Comparison of ENCODE assay signal across 18 cellular contexts in genomic region chr2:202051499-202052161, GRCh38. TPM values are rescaled to one million over a fixed set of nuclear protein-coding genes. Genes with fewer than 3 reads are reported as not detected.
DNase-seq lines count a peak whose midpoint lies in the region; ATAC-seq and TF ChIP-seq lines count a peak whose summit lies in the region.
"Had no signal": no experiment of that assay in that cellular context is flagged by ENCODE, and none has a peak within 500 bp of the region (broad histone marks: within the 10 kb centered on the region; RNA-seq: fewer than 3 reads in every experiment).

No MANE protein-coding gene starts in this region.

- H3K27me3 ChIP-seq in IMR-90 (ENCODE audit: control insufficient read depth, insufficient read depth, low read length), result no peaks in the 10 kb centered on the region
- no peaks in the 10 kb centered on the region for H3K27me3 ChIP-seq in endodermal cell (ENCODE audit: control insufficient read depth, insufficient read depth, low read length, poor library complexity, severe bottlenecking)
- no peaks in the 10 kb centered on the region for H3K27me3 ChIP-seq in neural progenitor cell
- H3K27me3 ChIP-seq: left lung had no signal

- H3K9ac ChIP-seq in IMR-90 (ENCODE audit: low read depth, low read length), result peak overlapping the region; percentile 27; the same call in 1 of the 2 replicates
- no peak overlapping the region for H3K9ac ChIP-seq in endodermal cell (ENCODE audit: extremely low read depth, low read length, poor library complexity, severe bottlenecking)
- H3K9ac ChIP-seq in neural progenitor cell, result no peak overlapping the region

- peaks cover 48% of the 10 kb centered on the region for H3K4me1 Mint-ChIP-seq in endodermal cell
- peaks cover 40% of the 10 kb centered on the region for H3K4me1 Mint-ChIP-seq in neural progenitor cell
- H3K4me1 Mint-ChIP-seq in stimulated activated memory B cell treated with anti-CD40 and anti-IgM and Interleukin-4, amounts not matched to agents 10 μg/mL and 1 μg/mL and 100 μg/mL, for 72 hours, result no peaks in the 10 kb centered on the region
- H3K4me1 Mint-ChIP-seq: central memory CD8-positive, alpha-beta T cell had no signal

- peak overlapping the region; percentile 49; the same call in 1 of the 2 replicates for H3K27ac ChIP-seq in IMR-90 (ENCODE audit: insufficient read depth, low read length)
- H3K27ac ChIP-seq in endodermal cell (ENCODE audit: low read depth, low read length), result no peak overlapping the region
- peak overlapping the region; percentile 26 for H3K27ac ChIP-seq in neural progenitor cell
- H3K27ac ChIP-seq: left lung, spleen had no signal

- H3K79me2 ChIP-seq in neural progenitor cell (ENCODE audit: low read depth), result no peaks in the 10 kb centered on the region

- peak; percentile 80 for ATAC-seq in IMR-90 (ENCODE audit: low read depth)
- ATAC-seq in stimulated activated memory B cell treated with anti-CD40 and anti-IgM and Interleukin-4, amounts not matched to agents 10 μg/mL and 1 μg/mL and 100 μg/mL, for 72 hours, result no peak
- ATAC-seq: activated naive CD4-positive, alpha-beta T cell treated with anti-CD3 and anti-CD28 coated beads, Interleukin-2, amount 50 U/mL, for 72 hours; left lung had no signal

- H3K36me3 ChIP-seq in IMR-90 (ENCODE audit: control insufficient read depth, insufficient read depth, low read length) (no peaks in the 10 kb centered on the region), endodermal cell (ENCODE audit: control insufficient read depth, insufficient read depth, low read length) (no peaks in the 10 kb centered on the region), neural progenitor cell (no peaks in the 10 kb centered on the region)
- H3K36me3 ChIP-seq: HAP-1, left lung, spleen had no signal

- 0 out of 2 replicates have a peak, but pooled peaks cover 3% of the 10 kb centered on the region for H3K9me1 ChIP-seq in IMR-90 (ENCODE audit: insufficient read depth, low read length)

- H3K18ac ChIP-seq in IMR-90 (ENCODE audit: low read depth, low read length), result peak overlapping the region; percentile 55; the same call in 1 of the 2 replicates

- H2BK120ac ChIP-seq in IMR-90 (ENCODE audit: low read depth, low read length), result 0 out of 2 replicates have a peak overlapping the region, but pooled peaks have one; percentile 16

- H2BK5ac ChIP-seq in IMR-90 (ENCODE audit: low read depth, low read length, poor library complexity, severe bottlenecking), result no peak overlapping the region

- H3K4ac ChIP-seq in IMR-90 (ENCODE audit: low read depth, low read length), result peak overlapping the region; percentile 8; the same call in 1 of the 2 replicates

- peaks cover 5% of the 10 kb centered on the region for H3K4me1 ChIP-seq in IMR-90 (ENCODE audit: control insufficient read depth, insufficient read depth, low read length)
- peaks cover 12% of the 10 kb centered on the region for H3K4me1 ChIP-seq in endodermal cell (ENCODE audit: control insufficient read depth, insufficient read depth, low read length)
- peaks cover 35% of the 10 kb centered on the region for H3K4me1 ChIP-seq in neural progenitor cell
- H3K4me1 ChIP-seq: HAP-1, left lung, spleen had no signal

- no peak overlapping the region for H4K91ac ChIP-seq in IMR-90 (ENCODE audit: insufficient read depth, low read depth, low read length)

- H3K9me3 ChIP-seq in IMR-90 (ENCODE audit: control insufficient read depth, insufficient read depth, low read length), result no peaks in the 10 kb centered on the region
- no peaks in the 10 kb centered on the region for H3K9me3 ChIP-seq in endodermal cell (ENCODE audit: control insufficient read depth, low read length)
- H3K9me3 ChIP-seq in neural progenitor cell (ENCODE audit: low read depth), result no peaks in the 10 kb centered on the region
- H3K9me3 ChIP-seq: HAP-1, left lung, spleen had no signal

- H3K4me2 ChIP-seq in IMR-90 (ENCODE audit: low read depth, low read length), result peak overlapping the region; percentile 47; the same call in 1 of the 2 replicates
- peak overlapping the region; percentile 61 for H3K4me2 ChIP-seq in neural progenitor cell

- no peak overlapping the region for H3K27ac Mint-ChIP-seq in endodermal cell
- H3K27ac Mint-ChIP-seq in neural progenitor cell, result no peak overlapping the region
- H3K27ac Mint-ChIP-seq in stimulated activated memory B cell treated with anti-CD40 and anti-IgM and Interleukin-4, amounts not matched to agents 10 μg/mL and 1 μg/mL and 100 μg/mL, for 72 hours, result no peak overlapping the region
- H3K27ac Mint-ChIP-seq: activated naive CD4-positive, alpha-beta T cell treated with anti-CD3 and anti-CD28 coated beads, Interleukin-2, amount 50 U/mL, for 72 hours; T-helper 1 cell treated with Interleukin-12 subunit alpha and Interleukin-12 subunit beta and Interleukin-4 antibody, amounts not matched to agents 30 μg/mL and 1 μg/mL, for 36 hours had no signal

- TF ChIP-seq RAD21 in IMR-90 (IDR thresholded peaks at IDR 0.05; ENCODE audit: low read length), result no peak

- no peak for TF ChIP-seq POLR2A in IMR-90 (IDR thresholded peaks at IDR 0.05; ENCODE audit: low read depth, low read length)

- dilution Hi-C loops in IMR-90 (cut with HindIII; ENCODE audit: low sequenced_read_pairs, unreplicated experiment), result no loop called here

- POLR2A ChIA-PET in IMR-90 (lab: Charles Lee; ENCODE audit: unreplicated experiment), result no interaction called here

- DNase-seq in AG20443 (ENCODE audit: low spot score) (peak; percentile 61), IMR-90 (peak; percentile 43), endodermal cell (peak; percentile 61), neural progenitor cell (ENCODE audit: low spot score) (peak; percentile 68), glomerular visceral epithelial cell (ENCODE audit: extremely low spot score) (no peak)
- no peak for DNase-seq in activated CD8-positive, alpha-beta memory T cell treated with anti-CD3 and anti-CD28 coated beads, Interleukin-2, amount 50 U/mL, for 4 hours
- no peak for DNase-seq in activated T-cell treated with anti-CD3 and anti-CD28 coated beads, Interleukin-2, amount 50 U/mL, for 1 hour
- DNase-seq: activated CD4-positive, alpha-beta T cell treated with anti-CD3 and anti-CD28 coated beads for 1 hour; Karpas-422; left lung; NCI-H187 treated with DMSO at 0.1 percent for 48 hours; NCI-H526 treated with DMSO at 0.1 percent for 48 hours; spleen had no signal

- H4K8ac ChIP-seq in IMR-90 (ENCODE audit: low read depth in 2 of 2, low read length in 2 of 2), result peak overlapping the region in 1 of 2 experiments; percentile 18; a peak in 1 of 4 replicates

- WGBS in IMR-90 (ENCODE audit: extremely low coverage in 2 of 2, insufficient read length in 1 of 2), 2 experiments, result no CpG with 5 or more reads among the region's 8 CpGs
- WGBS in endodermal cell (ENCODE audit: insufficient coverage in 1 of 2, insufficient read length in 1 of 2), 2 experiments, result 58 to 73% methylated on average over 6 to 8 of the region's 8 CpGs

- in situ Hi-C loops in IMR-90 (cut with MboI; ENCODE audit: low sequenced_read_pairs), result no loop called here

- intact Hi-C loops in IMR-90 (cut with micrococcal nuclease), result no loop called here

- H3K4me3 Mint-ChIP-seq in endodermal cell, result no peak overlapping the region
- no peak overlapping the region for H3K4me3 Mint-ChIP-seq in neural progenitor cell
- no peak overlapping the region for H3K4me3 Mint-ChIP-seq in stimulated activated memory B cell treated with anti-CD40 and anti-IgM and Interleukin-4, amounts not matched to agents 10 μg/mL and 1 μg/mL and 100 μg/mL, for 72 hours
- H3K4me3 Mint-ChIP-seq: central memory CD8-positive, alpha-beta T cell; T-helper 1 cell treated with Interleukin-12 subunit alpha and Interleukin-12 subunit beta and Interleukin-4 antibody, amounts not matched to agents 30 μg/mL and 1 μg/mL, for 36 hours had no signal

- no TSS peak for BruUV-seq in IMR-90 (replicated peaks; lab: Mats Ljungman, UMichigan)

- 0 out of 2 replicates have a peak overlapping the region, but pooled peaks have one; percentile 12 for H2AK5ac ChIP-seq in IMR-90 (ENCODE audit: low read depth, low read length)

- H2BK20ac ChIP-seq in IMR-90 (ENCODE audit: low read depth, low read length), result peak overlapping the region; percentile 15; the same call in 1 of the 2 replicates

- peaks cover 29% of the 10 kb centered on the region for H3F3A ChIP-seq in neural progenitor cell (ENCODE audit: low read depth)

- no peak overlapping the region for H3K4me3 ChIP-seq in IMR-90 (ENCODE audit: insufficient read depth, low read depth, low read length)
- peak overlapping the region; percentile 16 for H3K4me3 ChIP-seq in endodermal cell (ENCODE audit: low read length)
- peak overlapping the region; percentile 12 for H3K4me3 ChIP-seq in neural progenitor cell
- H3K4me3 ChIP-seq: HAP-1, left lung, spleen had no signal

- H3K14ac ChIP-seq in IMR-90 (replicated peaks; ENCODE audit: low read depth, low read length), result 0 out of 2 replicates have a peak overlapping the region, but pooled peaks have one; percentile 17

- peak overlapping the region; percentile 66 for H2AFZ ChIP-seq in IMR-90 (replicated peaks; ENCODE audit: low read length, poor library complexity)
- H2AFZ ChIP-seq in neural progenitor cell (replicated peaks), result no peak overlapping the region

- H3K23ac ChIP-seq in IMR-90 (ENCODE audit: low read depth, low read length), result no peak overlapping the region

- TF ChIP-seq CTCF in IMR-90 (conservative IDR thresholded peaks at IDR 0.05; ENCODE audit: low read depth, low read length) (no peak), endodermal cell (conservative IDR thresholded peaks at IDR 0.05) (no peak), neural progenitor cell (IDR thresholded peaks at IDR 0.05) (no peak)

- H4K5ac ChIP-seq in IMR-90 (ENCODE audit: low read depth, low read length), result peak overlapping the region; percentile 30; the same call in 1 of the 2 replicates

- no peaks in the 10 kb centered on the region for H3K79me1 ChIP-seq in IMR-90 (ENCODE audit: low read depth in 1 of 2, low read length in 2 of 2)

- peak overlapping the region; percentile 46 for H2AK9ac ChIP-seq in IMR-90 (replicated peaks; ENCODE audit: low read depth, low read length, poor library complexity)

- H3K36me3 Mint-ChIP-seq in endodermal cell (ENCODE audit: low read depth), result no peaks in the 10 kb centered on the region
- H3K36me3 Mint-ChIP-seq in neural progenitor cell, result no peaks in the 10 kb centered on the region
- H3K36me3 Mint-ChIP-seq in stimulated activated memory B cell treated with anti-CD40 and anti-IgM and Interleukin-4, amounts not matched to agents 10 μg/mL and 1 μg/mL and 100 μg/mL, for 72 hours, result no peaks in the 10 kb centered on the region
- H3K36me3 Mint-ChIP-seq: activated naive CD4-positive, alpha-beta T cell treated with anti-CD3 and anti-CD28 coated beads, Interleukin-2, amount 50 U/mL, for 72 hours had no signal

- no peaks in the 10 kb centered on the region for H4K20me1 ChIP-seq in IMR-90 (ENCODE audit: insufficient read depth, low read length)
- no peaks in the 10 kb centered on the region for H4K20me1 ChIP-seq in neural progenitor cell (ENCODE audit: low read depth)

- CTCF ChIA-PET in IMR-90 (lab: Yijun Ruan, JAX), result no interaction called here

- H3K56ac ChIP-seq in IMR-90 (ENCODE audit: extremely low read depth, insufficient read depth, low read length), result no peak overlapping the region

- H3K9me3 Mint-ChIP-seq in endodermal cell, result no peaks in the 10 kb centered on the region
- H3K9me3 Mint-ChIP-seq in neural progenitor cell, result no peaks in the 10 kb centered on the region
- no peaks in the 10 kb centered on the region for H3K9me3 Mint-ChIP-seq in stimulated activated memory B cell treated with anti-CD40 and anti-IgM and Interleukin-4, amounts not matched to agents 10 μg/mL and 1 μg/mL and 100 μg/mL, for 72 hours
- H3K9me3 Mint-ChIP-seq: activated naive CD4-positive, alpha-beta T cell treated with anti-CD3 and anti-CD28 coated beads, Interleukin-2, amount 50 U/mL, for 72 hours; central memory CD8-positive, alpha-beta T cell; T-helper 1 cell treated with Interleukin-12 subunit alpha and Interleukin-12 subunit beta and Interleukin-4 antibody, amounts not matched to agents 30 μg/mL and 1 μg/mL, for 36 hours had no signal

- H2BK15ac ChIP-seq in IMR-90 (ENCODE audit: low read depth, low read length), result no peak overlapping the region; the same call in 2 of the 3 replicates

- H3K27me3 Mint-ChIP-seq in endodermal cell (ENCODE audit: insufficient read depth), result peaks cover 38% of the 10 kb centered on the region
- peaks cover 2% of the 10 kb centered on the region for H3K27me3 Mint-ChIP-seq in neural progenitor cell (ENCODE audit: insufficient read depth, low read depth)
- H3K27me3 Mint-ChIP-seq in stimulated activated memory B cell treated with anti-CD40 and anti-IgM and Interleukin-4, amounts not matched to agents 10 μg/mL and 1 μg/mL and 100 μg/mL, for 72 hours, result peaks cover 55% of the 10 kb centered on the region

RNA-seq across cellular contexts. Expression of gene FZD7, which starts 18.0 kb away (rescaled TPM):
- 62.4 and 81.1 TPM in 2 replicates for total RNA-seq in IMR-90 (2012; rRNA removed)
- 87.9 and 90.9 TPM in 2 replicates for polyA plus RNA-seq in IMR-90 (2012; rRNA removed)
- polyA plus RNA-seq in IMR-90 (2012; cell fraction: cytosol; rRNA removed), result 34.4 and 91.8 TPM in 2 replicates
- polyA plus RNA-seq in IMR-90 (2012; cell fraction: nucleus; rRNA removed; ENCODE audit: low replicate concordance), result 21.3 and 47.0 TPM in 2 replicates
- 100 to 1,000 TPM; 193 to 266 TPM for total RNA-seq in endodermal cell
- polyA plus RNA-seq in endodermal cell (2013, experiment 1 of 2), result 133 TPM
- 134 TPM for polyA plus RNA-seq in endodermal cell (2013, experiment 2 of 2)
- 79.4 and 106 TPM in 2 replicates for total RNA-seq in neural progenitor cell (ENCODE audit: low replicate concordance)

RNA-seq across cellular contexts. Expression of gene KIAA2012, which starts 21.4 kb away (rescaled TPM):
- total RNA-seq in IMR-90 (2012; rRNA removed) (under 0.01 TPM in 2 replicates), endodermal cell (1 to 10 TPM in 1 of 2 donors, under 1 TPM in 1; 0.62 to 1.0 TPM), neural progenitor cell (ENCODE audit: low replicate concordance) (not detected in 2 replicates)
- 0.04 and 0.09 TPM in 2 replicates for polyA plus RNA-seq in IMR-90 (2012; rRNA removed)
- 0.04 and 0.05 TPM in 2 replicates for polyA plus RNA-seq in IMR-90 (2012; cell fraction: cytosol; rRNA removed)
- 0.61 and 1.0 TPM in 2 replicates for polyA plus RNA-seq in IMR-90 (2012; cell fraction: nucleus; rRNA removed; ENCODE audit: low replicate concordance)
- polyA plus RNA-seq in endodermal cell (2013, experiment 1 of 2), result 0.43 TPM
- polyA plus RNA-seq in endodermal cell (2013, experiment 2 of 2), result 0.33 TPM
- total RNA-seq: activated naive CD4-positive, alpha-beta T cell treated with anti-CD3 and anti-CD28 coated beads, Interleukin-2, amount 50 U/mL, for 72 hours; spleen had no signal
- polyA plus RNA-seq: spleen had no signal

Comparison
In these comparisons a context has a peak if more than half of its experiments do, and no peak if none do; other contexts are left out.
1. DNase-seq: peak in AG20443 (single experiment), IMR-90 (single experiment), endodermal cell (single experiment) and neural progenitor cell (single experiment); none in activated CD8-positive, alpha-beta memory T cell treated with anti-CD3 and anti-CD28 coated beads, Interleukin-2, amount 50 U/mL, for 4 hours (single experiment), activated T-cell treated with anti-CD3 and anti-CD28 coated beads, Interleukin-2, amount 50 U/mL, for 1 hour (single experiment) and glomerular visceral epithelial cell (single experiment).